17 cellular contexts compared by ENCODE assay signal in genomic region chr6:9527679-9528286, GRCh38.
DNase-seq lines count a peak whose midpoint lies in the region; ATAC-seq and TF ChIP-seq lines count a peak whose summit lies in the region.
"Had no signal": no experiment of that assay in that cellular context is flagged by ENCODE, and none has a peak within 500 bp of the region (broad histone marks: within the 10 kb centered on the region; RNA-seq: fewer than 3 reads in every experiment).

No MANE protein-coding gene starts in this region.

- CTCF ChIA-PET in Panc1 (lab: Charles Lee): no interaction called here

- H3K27me3 ChIP-seq in Panc1 (ENCODE audit: control insufficient read depth, insufficient read depth, low read length): no peaks in the 10 kb centered on the region
- no peaks in the 10 kb centered on the region for H3K27me3 ChIP-seq in fibroblast of lung (ENCODE audit: control insufficient read depth, insufficient read depth, low read length)
- H3K27me3 ChIP-seq: brain microvascular endothelial cell, dorsolateral prefrontal cortex, neutrophil, uterus had no signal

- no TSS peak for BruUV-seq in Panc1 (replicated peaks; lab: Mats Ljungman, UMichigan)

- no peaks in the 10 kb centered on the region for H3K27me3 Mint-ChIP-seq in immature natural killer cell (ENCODE audit: low read depth in 3 of 3)
- H3K27me3 Mint-ChIP-seq: activated naive CD8-positive, alpha-beta T cell had no signal

- H3K4me1 ChIP-seq in Panc1 (ENCODE audit: control insufficient read depth, insufficient read depth, low read length) (no peaks in the 10 kb centered on the region; the same call in 1 of the 2 replicates), fibroblast of lung (ENCODE audit: control insufficient read depth, extremely low read depth, insufficient read depth, low read length) (no peaks in the 10 kb centered on the region)
- H3K4me1 ChIP-seq: esophagus muscularis mucosa, uterus had no signal

- no peaks in the 10 kb centered on the region for H3K36me3 Mint-ChIP-seq in immature natural killer cell
- H3K36me3 Mint-ChIP-seq: activated naive CD8-positive, alpha-beta T cell had no signal

- no peak overlapping the region for H3K4me3 Mint-ChIP-seq in immature natural killer cell
- H3K4me3 Mint-ChIP-seq: activated naive CD8-positive, alpha-beta T cell; activated T-cell treated with anti-CD3 and anti-CD28 coated beads, Interleukin-2, amount 50 U/mL, for 4 hours had no signal

- no peak overlapping the region for H3K27ac Mint-ChIP-seq in immature natural killer cell
- H3K27ac Mint-ChIP-seq: activated naive CD8-positive, alpha-beta T cell had no signal

- H2AFZ ChIP-seq in fibroblast of lung (ENCODE audit: low read length): peak overlapping the region; percentile 16

- H3K4me3 ChIP-seq in Panc1 (ENCODE audit: low read depth in 2 of 2, low read length in 2 of 2) (no peak overlapping the region), fibroblast of lung (replicated peaks in 1 of 4; ENCODE audit: control extremely low read depth in 1 of 4, insufficient read depth in 1 of 4, low read depth in 3 of 4, low read length in 4 of 4) (no peak overlapping the region)
- H3K4me3 ChIP-seq: dorsolateral prefrontal cortex, esophagus muscularis mucosa, uterus had no signal

- H3K27ac ChIP-seq in Panc1 (ENCODE audit: low read length) (peak overlapping the region; percentile 5; the same call in 1 of the 2 replicates), fibroblast of lung (ENCODE audit: insufficient read depth, low read length) (no peak overlapping the region)
- H3K27ac ChIP-seq: brain microvascular endothelial cell, dorsolateral prefrontal cortex, esophagus muscularis mucosa, neutrophil, uterus had no signal

- DNase-seq in AML-193 (lab: John Stamatoyannopoulos, UW) (peak; percentile 31 to 44), KBM-7 (peak; percentile 52), Panc1 (ENCODE audit: low read depth, low spot score) (no peak), fibroblast of lung (ENCODE audit: low read depth in 2 of 2) (peak in 1 of 2 donors; percentile 52), immature natural killer cell (no peak), HuH-7.5 (ENCODE audit: low spot score) (no peak)
- DNase-seq in activated CD8-positive, alpha-beta memory T cell treated with anti-CD3 and anti-CD28 coated beads, Interleukin-2, amount 50 U/mL, for 4 hours: no peak
- DNase-seq: activated T-cell treated with anti-CD3 and anti-CD28 coated beads, Interleukin-2, amount 50 U/mL, for 4 hours; brain microvascular endothelial cell; dorsolateral prefrontal cortex; left cardiac atrium; SK-N-SH; uterus had no signal

- ATAC-seq in Panc1 (no peak), HG03378 (IDR thresholded peaks at IDR 0.05; ENCODE audit: unreplicated experiment) (no peak)
- ATAC-seq: activated T-cell treated with anti-CD3 and anti-CD28 coated beads, Interleukin-2, amount 50 U/mL, for 4 hours; left cardiac atrium had no signal

- intact Hi-C loops in Panc1 (cut with micrococcal nuclease; ENCODE audit: unreplicated experiment): no loop called here

- H3K4me1 Mint-ChIP-seq in immature natural killer cell: no peaks in the 10 kb centered on the region

- no peak overlapping the region for H3K4me2 ChIP-seq in fibroblast of lung (ENCODE audit: extremely low read depth, insufficient read depth, low read length)
- H3K4me2 ChIP-seq: SK-N-SH had no signal

- POLR2A ChIA-PET in Panc1 (lab: Charles Lee): no interaction called here

- H3K9me3 ChIP-seq in Panc1 (ENCODE audit: control insufficient read depth, insufficient read depth, low read depth, low read length) (peaks cover 47% of the 10 kb centered on the region), fibroblast of lung (ENCODE audit: control insufficient read depth, insufficient read depth, low read depth, low read length) (no peaks in the 10 kb centered on the region)
- H3K9me3 ChIP-seq: neutrophil, SK-N-SH, uterus had no signal

- H3K9me3 Mint-ChIP-seq in immature natural killer cell: peaks cover 3 to 25% (median 10%) of the 10 kb centered on the region in 6 donors

- no peak for TF ChIP-seq CTCF in Panc1 (IDR thresholded peaks at IDR 0.05)
- TF ChIP-seq CTCF in fibroblast of lung (conservative IDR thresholded peaks at IDR 0.05 in 1 of 2, IDR thresholded peaks at IDR 0.05 in 1 of 2; ENCODE audit: low read depth in 1 of 2, low read length in 2 of 2): no peak

- in situ Hi-C loops in KBM-7 (cut with MboI; ENCODE audit: low pct_unique_long_range_greater_than_20kb, low sequenced_read_pairs): no loop called here
- in situ Hi-C loops in Panc1 (cut with HindIII; ENCODE audit: low pct_unique_long_range_greater_than_20kb, low sequenced_read_pairs): no loop called here

- H4K20me1 ChIP-seq in fibroblast of lung (ENCODE audit: control insufficient read depth, extremely low read depth, insufficient read depth, low read length): no peaks in the 10 kb centered on the region

- H3K79me2 ChIP-seq in fibroblast of lung (ENCODE audit: control insufficient read depth, insufficient read depth, low read length): no peaks in the 10 kb centered on the region

- H3K9ac ChIP-seq in fibroblast of lung (ENCODE audit: insufficient read depth, low read length): no peak overlapping the region
- H3K9ac ChIP-seq: SK-N-SH had no signal

- H3K36me3 ChIP-seq in Panc1 (ENCODE audit: control insufficient read depth, insufficient read depth, low read length) (no peaks in the 10 kb centered on the region), fibroblast of lung (ENCODE audit: control insufficient read depth, insufficient read depth, low read length) (no peaks in the 10 kb centered on the region)
- H3K36me3 ChIP-seq: brain microvascular endothelial cell, esophagus muscularis mucosa, neutrophil, uterus had no signal

Comparison
In these comparisons a context has a peak if more than half of its experiments do, and no peak if none do; other contexts are left out.
1. DNase-seq: peak in AML-193 (2 of 2) and KBM-7 (single experiment); none in Panc1 (single experiment), immature natural killer cell (0 of 3), HuH-7.5 (single experiment) and activated CD8-positive, alpha-beta memory T cell treated with anti-CD3 and anti-CD28 coated beads, Interleukin-2, amount 50 U/mL, for 4 hours (single experiment).